Comparison of ENCODE assay signal across 1 cellular context in genomic region chr15:45200001-45200798, GRCh38.
TF ChIP-seq lines count a peak whose summit lies in the region.

No MANE protein-coding gene starts in this region.

TF ChIP-seq in HepG2, 621 proteins besides CTCF, POLR2A, EP300 and RAD21 (continued from another document and continues in another):
- TF ChIP-seq ZNF431 (CRISPR knock-in tag; IDR thresholded peaks at IDR 0.05; ENCODE audit: borderline replicate concordance, low read depth) (no peak), ZKSCAN5 (CRISPR knock-in tag; IDR thresholded peaks at IDR 0.05) (0 out of 2 replicates have a peak, but pooled peaks have one; percentile 23), ZNF607 (CRISPR knock-in tag; IDR thresholded peaks at IDR 0.05; ENCODE audit: borderline replicate concordance) (no peak), ZSCAN25 (CRISPR knock-in tag; IDR thresholded peaks at IDR 0.05) (peak; percentile 56; the same call in 1 of the 2 replicates), PTBP1 (IDR thresholded peaks at IDR 0.05; ENCODE audit: low read depth, low read length, poor library complexity, severe bottlenecking) (no peak), ZFX (CRISPR knock-in tag; IDR thresholded peaks at IDR 0.05; ENCODE audit: low read depth) (peak; percentile 73), ZNF740 (CRISPR knock-in tag; IDR thresholded peaks at IDR 0.05) (no peak), GLI4 (CRISPR knock-in tag; IDR thresholded peaks at IDR 0.05; ENCODE audit: borderline replicate concordance) (no peak), SP4 (CRISPR knock-in tag; IDR thresholded peaks at IDR 0.05) (peak; percentile 66; the same call in 1 of the 2 replicates), ZNF264 (CRISPR knock-in tag; IDR thresholded peaks at IDR 0.05) (peak; percentile 85), MTERF4 (CRISPR knock-in tag; IDR thresholded peaks at IDR 0.05) (no peak), SP140L (CRISPR knock-in tag; IDR thresholded peaks at IDR 0.05; ENCODE audit: borderline replicate concordance) (no peak), NR3C1 (CRISPR knock-in tag; IDR thresholded peaks at IDR 0.05) (no peak), ZNF614 (CRISPR knock-in tag; IDR thresholded peaks at IDR 0.05; ENCODE audit: borderline replicate concordance) (peak; percentile 99), ZNF382 (CRISPR knock-in tag; IDR thresholded peaks at IDR 0.05; ENCODE audit: borderline replicate concordance) (no peak), PRPF4 (IDR thresholded peaks at IDR 0.05; ENCODE audit: low read depth, low read length, poor library complexity, severe bottlenecking) (no peak), ZNF512 (CRISPR knock-in tag; IDR thresholded peaks at IDR 0.05) (no peak), ZNF770 (CRISPR knock-in tag; IDR thresholded peaks at IDR 0.05) (peak; percentile 65), PITX1 (CRISPR knock-in tag; IDR thresholded peaks at IDR 0.05) (peak; percentile 97), AGO2 (optimal IDR thresholded peaks at IDR 0.05; ENCODE audit: low read depth, low read length) (no peak), GABPB1 (CRISPR knock-in tag; IDR thresholded peaks at IDR 0.05) (peak; percentile 26), ZNF558 (CRISPR knock-in tag; IDR thresholded peaks at IDR 0.05; ENCODE audit: borderline replicate concordance) (no peak), LBX2 (CRISPR knock-in tag; IDR thresholded peaks at IDR 0.05; ENCODE audit: borderline replicate concordance) (no peak), CBX2 (IDR thresholded peaks at IDR 0.05; ENCODE audit: low read depth, low read length) (no peak), CBX2 (CRISPR knock-in tag; IDR thresholded peaks at IDR 0.05; ENCODE audit: low read depth) (no peak), NPAS2 (CRISPR knock-in tag; IDR thresholded peaks at IDR 0.05; ENCODE audit: borderline replicate concordance) (no peak), SIX1 (CRISPR knock-in tag; IDR thresholded peaks at IDR 0.05; ENCODE audit: borderline replicate concordance) (peak; percentile 77), NFAT5 (CRISPR knock-in tag; IDR thresholded peaks at IDR 0.05) (no peak), RFXAP (CRISPR knock-in tag; IDR thresholded peaks at IDR 0.05; ENCODE audit: borderline replicate concordance) (peak; percentile 84), IKZF1 (IDR thresholded peaks at IDR 0.05) (no peak), AHR (CRISPR knock-in tag; IDR thresholded peaks at IDR 0.05) (no peak; the same call in 1 of the 2 replicates), ZNF44 (CRISPR knock-in tag; IDR thresholded peaks at IDR 0.05) (no peak), ZNF839 (CRISPR knock-in tag; IDR thresholded peaks at IDR 0.05; ENCODE audit: borderline replicate concordance) (no peak), MAX (IDR thresholded peaks at IDR 0.05) (peak; percentile 36; the same call in 1 of the 2 replicates), ZNF10 (CRISPR knock-in tag; IDR thresholded peaks at IDR 0.05; ENCODE audit: borderline replicate concordance, low read depth) (no peak), ZNF720 (CRISPR knock-in tag; IDR thresholded peaks at IDR 0.05) (no peak), MTF1 (CRISPR knock-in tag; IDR thresholded peaks at IDR 0.05) (no peak), ZNF468 (CRISPR knock-in tag; IDR thresholded peaks at IDR 0.05) (no peak), IKZF5 (CRISPR knock-in tag; IDR thresholded peaks at IDR 0.05) (peak; percentile 62), HOXA3 (CRISPR knock-in tag; IDR thresholded peaks at IDR 0.05) (peak; percentile 84; the same call in 1 of the 2 replicates), RNF219 (CRISPR knock-in tag; IDR thresholded peaks at IDR 0.05) (no peak), ZNF276 (CRISPR knock-in tag; IDR thresholded peaks at IDR 0.05; ENCODE audit: low read depth) (no peak), E2F1 (CRISPR knock-in tag; IDR thresholded peaks at IDR 0.05) (no peak; the same call in none of the 2 replicates), RXRB (CRISPR knock-in tag; IDR thresholded peaks at IDR 0.05; ENCODE audit: borderline replicate concordance) (peak; percentile 79), ZNF333 (CRISPR knock-in tag; IDR thresholded peaks at IDR 0.05; ENCODE audit: borderline replicate concordance) (no peak), ZNF362 (CRISPR knock-in tag; IDR thresholded peaks at IDR 0.05; ENCODE audit: borderline replicate concordance) (peak; percentile 51; the same call in 1 of the 2 replicates), ZNF552 (CRISPR knock-in tag; IDR thresholded peaks at IDR 0.05; ENCODE audit: borderline replicate concordance) (no peak)
